9 cellular contexts compared by ENCODE assay signal in the genomic region with DNA sequence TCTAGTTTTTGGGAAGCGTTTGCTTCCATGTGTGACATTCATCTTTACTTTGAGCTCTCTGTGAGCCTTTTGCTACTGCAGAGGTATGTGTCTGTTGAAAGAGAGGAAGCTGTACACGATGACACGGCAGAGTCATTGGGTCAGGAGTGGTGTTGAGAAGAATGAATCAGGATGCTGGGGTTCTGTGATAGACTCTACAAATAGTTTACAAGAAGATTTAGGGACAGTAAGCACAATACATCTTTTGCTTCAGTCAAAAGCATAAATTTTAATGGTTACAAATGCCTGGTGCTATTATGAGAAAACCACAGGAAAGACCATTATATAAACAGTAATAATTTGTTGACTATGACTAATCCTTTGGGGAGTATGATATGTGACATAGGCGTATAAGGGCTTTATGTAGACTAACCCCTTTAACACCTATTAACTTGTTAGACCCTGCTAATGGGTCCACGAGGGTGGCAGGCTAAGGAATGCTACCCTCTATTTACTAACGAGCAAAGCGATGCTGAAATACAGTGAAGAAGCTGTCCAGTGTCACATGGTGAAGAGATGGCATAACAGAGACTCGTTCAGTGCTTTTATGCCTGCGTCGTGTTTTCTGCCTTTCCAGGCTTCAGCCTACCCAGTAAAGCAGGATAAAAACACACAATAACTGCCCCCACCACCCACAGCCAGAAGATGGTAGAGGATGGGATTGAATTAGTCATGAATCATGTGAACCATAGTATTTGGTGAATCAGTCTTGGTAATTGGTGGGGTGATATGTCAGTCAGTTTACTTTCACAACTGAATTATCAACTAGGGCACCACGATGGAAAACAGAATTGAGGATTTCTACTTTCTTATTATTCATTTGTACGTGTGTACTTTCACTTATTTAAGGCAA.
DNase-seq lines count a peak whose midpoint lies in the region; ATAC-seq, FAIRE-seq and TF ChIP-seq lines count a peak whose summit lies in the region.
"Had no signal": no experiment of that assay in that cellular context is flagged by ENCODE, and none has a peak within 500 bp of the region (broad histone marks: within the 10 kb centered on the region; RNA-seq: fewer than 3 reads in every experiment).

No MANE protein-coding gene starts in this region.

- peaks cover 82% of the 10 kb centered on the region for H3K4me1 ChIP-seq in A549
- H3K4me1 ChIP-seq in mucosa of rectum (ENCODE audit: control insufficient read depth in 2 of 2, insufficient read depth in 2 of 2, low read length in 2 of 2): peaks cover 8 to 32% of the 10 kb centered on the region in 2 donors

- no peaks in the 10 kb centered on the region for H3K9me3 ChIP-seq in A549
- H3K9me3 ChIP-seq in mucosa of rectum (ENCODE audit: control insufficient read depth in 2 of 2, low read length in 2 of 2): no peaks in the 10 kb centered on the region

- POLR2A ChIA-PET in A549 (lab: Yijun Ruan, JAX): no interaction called here

- WGBS in A549 (ENCODE audit: missing lambda C conversion rate): 36% methylated on average over 12 of the region's 12 CpGs

- DNase-seq in A549 (ENCODE audit: low read depth in 1 of 2, low spot score in 1 of 2): peak in 1 of 2 experiments; percentile 63
- peak; percentile 64 for DNase-seq in HFF-Myc (ENCODE audit: extremely low read depth, low read depth)
- peak; percentile 68 for DNase-seq in bronchial epithelial cell (ENCODE audit: low read depth)
- no peak for DNase-seq in HuH-7.5 (ENCODE audit: low spot score)
- DNase-seq in hepatic stellate cell (ENCODE audit: low spot score): no peak
- DNase-seq in retina: no peak
- DNase-seq: T-cell had no signal

- H3K4me3 ChIP-seq in A549 (no peak overlapping the region), HFF-Myc (replicated peaks; ENCODE audit: low read depth, low read length) (no peak overlapping the region), bronchial epithelial cell (ENCODE audit: low read depth, low read length) (no peak overlapping the region), mucosa of rectum (ENCODE audit: low read length in 2 of 2) (no peak overlapping the region)

- peak; percentile 77 to 78; a peak in 5 of 6 replicates for ATAC-seq in A549
- ATAC-seq in HG02973 (IDR thresholded peaks at IDR 0.05; ENCODE audit: unreplicated experiment): no peak
- ATAC-seq: T-cell had no signal

- TF ChIP-seq EP300 in A549 (IDR thresholded peaks at IDR 0.05): no peak

- H3K4me2 ChIP-seq in A549: peak overlapping the region; percentile 90

- FAIRE-seq in A549 (lab: Jason Lieb, UNC) (no peak), bronchial epithelial cell (lab: Jason Lieb, UNC) (no peak)

- TF ChIP-seq CTCF in A549 (IDR thresholded peaks at IDR 0.05) (no peak), HFF-Myc (IDR thresholded peaks at IDR 0.05; ENCODE audit: low read depth, low read length, missing control alignments) (no peak), bronchial epithelial cell (IDR thresholded peaks at IDR 0.05; ENCODE audit: insufficient read depth, low read length, severe bottlenecking) (no peak)

- CTCF ChIA-PET in A549 (lab: Yijun Ruan, JAX): interaction anchor here (0.9 to 1.2 kb wide), 2 partner anchors 525 to 532 kb away, joined by 3 read pairs; no protein-coding TSS in a partner anchor

- TF ChIP-seq RAD21 in A549 (conservative IDR thresholded peaks at IDR 0.05 in 1 of 2, IDR thresholded peaks at IDR 0.05 in 1 of 2): no peak

- H3K27me3 ChIP-seq in bronchial epithelial cell (ENCODE audit: control insufficient read depth, insufficient read depth, low read length) (no peaks in the 10 kb centered on the region), mucosa of rectum (ENCODE audit: control insufficient read depth in 2 of 2, insufficient read depth in 2 of 2, low read length in 2 of 2) (no peaks in the 10 kb centered on the region)

- no peak for TF ChIP-seq POLR2A in A549 (IDR thresholded peaks at IDR 0.05; ENCODE audit: low read length)

- H3K9ac ChIP-seq in mucosa of rectum (ENCODE audit: low read depth in 1 of 2, low read length in 2 of 2): no peak overlapping the region

- H3K36me3 ChIP-seq in bronchial epithelial cell (ENCODE audit: control insufficient read depth, insufficient read depth, low read length) (no peaks in the 10 kb centered on the region), mucosa of rectum (ENCODE audit: control insufficient read depth in 2 of 2, insufficient read depth in 2 of 2, low read length in 2 of 2) (no peaks in the 10 kb centered on the region)

- H3K27ac ChIP-seq in A549 (peak overlapping the region; percentile 82 to 84), mucosa of rectum (ENCODE audit: low read depth in 2 of 2, low read length in 2 of 2) (peak overlapping the region; percentile 26 to 53)

TF ChIP-seq in A549, 52 proteins besides CTCF, POLR2A, EP300 and RAD21:
- TF ChIP-seq ZNF302 (CRISPR knock-in tag; IDR thresholded peaks at IDR 0.05): no peak
- no peak for TF ChIP-seq POLR2AphosphoS2 (conservative IDR thresholded peaks at IDR 0.05; ENCODE audit: low read length)
- no peak for TF ChIP-seq NPAS2 (CRISPR knock-in tag; IDR thresholded peaks at IDR 0.05; ENCODE audit: borderline replicate concordance)
- TF ChIP-seq FOSB (CRISPR knock-in tag; IDR thresholded peaks at IDR 0.05): no peak
- TF ChIP-seq HOXB13 (CRISPR knock-in tag; IDR thresholded peaks at IDR 0.05; ENCODE audit: low read depth): no peak
- no peak for TF ChIP-seq FOSL2 (IDR thresholded peaks at IDR 0.05)
- peak; percentile 61 for TF ChIP-seq FOSL2 (CRISPR knock-in tag; IDR thresholded peaks at IDR 0.05)
- TF ChIP-seq ZSCAN20 (CRISPR knock-in tag; IDR thresholded peaks at IDR 0.05): no peak

Comparison
In these comparisons a context has a peak if more than half of its experiments do, and no peak if none do; other contexts are left out.
1. DNase-seq: peak in HFF-Myc (single experiment) and bronchial epithelial cell (single experiment); none in HuH-7.5 (single experiment), hepatic stellate cell (single experiment) and retina (single experiment).